8 cellular contexts compared by ENCODE assay signal in the genomic region with DNA sequence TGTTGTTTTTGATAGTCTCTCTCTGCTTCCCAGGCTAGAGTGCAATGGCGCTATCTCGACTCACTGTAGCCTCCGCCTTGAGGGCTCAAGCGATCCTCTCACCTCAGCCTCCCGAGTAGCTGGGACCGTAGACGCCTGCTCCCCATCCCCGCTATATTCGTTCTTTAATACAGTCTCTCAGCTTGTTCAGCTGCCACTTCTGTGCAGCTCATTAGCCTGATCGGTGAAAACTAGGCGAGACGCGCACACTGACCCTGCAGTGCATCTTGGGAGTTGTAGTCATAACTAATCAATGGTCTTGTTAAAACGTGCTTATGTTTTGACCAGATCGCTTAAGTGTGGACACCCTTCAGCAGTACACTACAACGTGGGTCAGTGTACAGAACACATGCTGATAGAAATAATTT. TPM values are rescaled to one million over a fixed set of nuclear protein-coding genes. Genes with fewer than 3 reads are reported as not detected.
DNase-seq lines count a peak whose midpoint lies in the region; ATAC-seq and TF ChIP-seq lines count a peak whose summit lies in the region.

No MANE protein-coding gene starts in this region.

- peaks cover 2% of the 10 kb centered on the region for H3K27me3 Mint-ChIP-seq in neural progenitor cell (ENCODE audit: insufficient read depth, low read depth)

- H3K4me1 Mint-ChIP-seq in neural progenitor cell, result peaks cover 26% of the 10 kb centered on the region

- ATAC-seq in GM21367 (IDR thresholded peaks at IDR 0.05; ENCODE audit: unreplicated experiment) (peak; percentile 35), PC-3 (peak; percentile 19)

- peak overlapping the region; percentile 85 for H3K4me2 ChIP-seq in PC-3 (ENCODE audit: low read length)
- peak overlapping the region; percentile 87 for H3K4me2 ChIP-seq in neural progenitor cell

- intact Hi-C loops in PC-3 (cut with micrococcal nuclease), result no loop called here

- no peak overlapping the region for H3K4me3 Mint-ChIP-seq in neural progenitor cell

- H3K27me3 ChIP-seq in PC-3 (ENCODE audit: low read length), result no peaks in the 10 kb centered on the region
- no peaks in the 10 kb centered on the region for H3K27me3 ChIP-seq in neural progenitor cell

- H3K9me2 ChIP-seq in PC-3 (replicated peaks; ENCODE audit: low read length), result no peaks in the 10 kb centered on the region

- no TSS peak for BruUV-seq in PC-3 (replicated peaks; lab: Mats Ljungman, UMichigan)

- POLR2A ChIA-PET in PC-3 (lab: Charles Lee; ENCODE audit: unreplicated experiment), result interaction anchor here (1.0 kb wide), 1 partner anchor 99 kb away, joined by 4 read pairs; a partner anchor contains a TSS

- peaks cover 24% of the 10 kb centered on the region for H3K4me1 ChIP-seq in PC-3 (ENCODE audit: insufficient read depth, low read length)
- H3K4me1 ChIP-seq in neural progenitor cell, result peaks cover 24% of the 10 kb centered on the region
- no peaks in the 10 kb centered on the region for H3K4me1 ChIP-seq in urinary bladder (ENCODE audit: insufficient read depth)

- H3F3A ChIP-seq in PC-3 (ENCODE audit: low read length, unreplicated experiment) (no peaks in the 10 kb centered on the region), neural progenitor cell (ENCODE audit: low read depth) (peaks cover 16% of the 10 kb centered on the region)

- H4K20me1 ChIP-seq in PC-3 (ENCODE audit: low read length) (peaks cover 9% of the 10 kb centered on the region; the same call in 1 of the 2 replicates), neural progenitor cell (ENCODE audit: low read depth) (peaks cover 32% of the 10 kb centered on the region)

- H2AFZ ChIP-seq in PC-3 (ENCODE audit: low read length), result peak overlapping the region; percentile 75
- peak overlapping the region; percentile 84 for H2AFZ ChIP-seq in neural progenitor cell (replicated peaks)

- H3K27ac ChIP-seq in PC-3 (ENCODE audit: low read length) (no peak overlapping the region), neural progenitor cell (no peak overlapping the region), urinary bladder (ENCODE audit: low read depth) (peak overlapping the region; percentile 47)

- peaks cover 9% of the 10 kb centered on the region; the same call in 1 of the 2 replicates for H3K36me3 ChIP-seq in PC-3 (ENCODE audit: low read depth, low read length)
- H3K36me3 ChIP-seq in neural progenitor cell, result peaks cover 11% of the 10 kb centered on the region
- peaks cover 2% of the 10 kb centered on the region for H3K36me3 ChIP-seq in urinary bladder (ENCODE audit: insufficient read depth)

- H3K79me2 ChIP-seq in PC-3 (ENCODE audit: low read length) (peaks cover 80% of the 10 kb centered on the region), neural progenitor cell (ENCODE audit: low read depth) (peaks cover 95% of the 10 kb centered on the region)

- TF ChIP-seq CTCF in PC-3 (conservative IDR thresholded peaks at IDR 0.05; ENCODE audit: low read depth, low read length), result no peak
- no peak for TF ChIP-seq CTCF in neural progenitor cell (IDR thresholded peaks at IDR 0.05)

- H3K9ac ChIP-seq in PC-3 (ENCODE audit: low read length) (peak overlapping the region; percentile 89), neural progenitor cell (peak overlapping the region; percentile 97)

- peak; percentile 24 for DNase-seq in DMS53 treated with DMSO at 0.1 percent for 48 hours (lab: John Stamatoyannopoulos, UW; ENCODE audit: unreplicated experiment)
- DNase-seq in HT-29 (ENCODE audit: low spot score), result peak; percentile 75
- DNase-seq in PC-3, result peak; percentile 64
- peak; percentile 25 to 34 for DNase-seq in activated T-helper 1 cell treated with anti-CD3 and anti-CD28 coated beads, Interleukin-2, amount 50 U/mL, for 16 hours (ENCODE audit: low read depth in 1 of 2, low spot score in 1 of 2)
- peak; percentile 36 for DNase-seq in fibroblast of the conjunctiva (ENCODE audit: low read depth)
- DNase-seq in neural progenitor cell (ENCODE audit: low spot score), result peak; percentile 67

- no peaks in the 10 kb centered on the region for H3K9me3 Mint-ChIP-seq in neural progenitor cell

- H3K4me3 ChIP-seq in PC-3 (ENCODE audit: low read length) (peak overlapping the region; percentile 94), neural progenitor cell (peak overlapping the region; percentile 97), urinary bladder (ENCODE audit: low read depth, low read length) (peak overlapping the region; percentile 68)

- under 1% methylated on average over 16 of the region's 16 CpGs for WGBS in urinary bladder

- H3K27ac Mint-ChIP-seq in neural progenitor cell, result no peak overlapping the region

- H3K9me3 ChIP-seq in PC-3 (ENCODE audit: low read length) (no peaks in the 10 kb centered on the region), neural progenitor cell (ENCODE audit: low read depth) (no peaks in the 10 kb centered on the region)

- CTCF ChIA-PET in PC-3 (lab: Charles Lee), result no interaction called here

- H3K36me3 Mint-ChIP-seq in neural progenitor cell, result peaks cover 8% of the 10 kb centered on the region

RNA-seq across cellular contexts. Expression of a gene that starts 1.2 kb away (rescaled TPM):
- total RNA-seq in HT-29 (2014; rRNA removed; shearing (Covaris generic)), result 25.5 and 26.8 TPM in 2 replicates
- total RNA-seq in PC-3 (2014; rRNA removed), result 38.4 and 50.7 TPM in 2 replicates
- 44.1 and 71.2 TPM in 2 replicates for total RNA-seq in neural progenitor cell (ENCODE audit: low replicate concordance)
- 112 TPM for total RNA-seq in urinary bladder
- 33.2 TPM for polyA plus RNA-seq in urinary bladder

Comparison
In these comparisons a context has a peak if more than half of its experiments do, and no peak if none do; other contexts are left out.
1. DNase-seq: peak in every context shown above with its lines; median percentile 75 in HT-29; 67 in neural progenitor cell; 64 in PC-3; 36 in fibroblast of the conjunctiva; 30 in activated T-helper 1 cell treated with anti-CD3 and anti-CD28 coated beads, Interleukin-2, amount 50 U/mL, for 16 hours; 24 in DMS53 treated with DMSO at 0.1 percent for 48 hours.